In the genomic region with DNA sequence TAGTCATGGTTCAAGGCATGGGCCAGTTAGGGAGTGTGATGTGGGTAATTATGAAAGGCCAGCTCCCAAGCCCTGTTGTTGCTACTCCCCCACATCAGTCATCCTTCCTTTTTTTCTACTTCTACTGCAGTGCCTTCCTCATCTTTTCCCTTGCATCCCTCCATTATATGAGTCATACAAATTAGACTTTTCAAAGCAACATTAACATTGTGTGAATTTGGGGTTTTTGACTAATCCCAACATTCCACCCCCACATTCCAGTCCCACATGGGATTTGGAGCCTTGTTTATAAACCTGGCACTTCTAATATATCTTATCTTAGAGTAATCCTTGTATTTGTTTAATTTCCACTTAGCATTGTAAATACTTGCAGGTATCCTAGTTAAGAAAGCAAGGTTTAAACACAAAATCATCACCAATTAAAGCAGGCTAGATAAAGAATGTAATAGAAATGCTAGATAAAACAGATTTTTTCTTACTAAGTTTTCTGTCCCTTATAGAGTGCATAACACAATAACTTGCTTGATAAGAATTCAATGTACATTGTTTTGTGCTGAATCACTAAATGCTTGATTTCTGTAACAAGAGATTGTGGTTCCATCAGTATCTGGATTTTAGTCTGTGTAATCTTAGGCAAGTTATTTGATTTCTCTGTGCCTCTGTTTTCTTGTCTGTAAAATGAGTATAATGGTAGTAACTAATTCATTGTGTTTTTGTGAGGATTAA, we compare ENCODE assay signal across 18 cellular contexts.
DNase-seq lines count a peak whose midpoint lies in the region; ATAC-seq, FAIRE-seq and TF ChIP-seq lines count a peak whose summit lies in the region.
"Had no signal": no experiment of that assay in that cellular context is flagged by ENCODE, and none has a peak within 500 bp of the region (broad histone marks: within the 10 kb centered on the region; RNA-seq: fewer than 3 reads in every experiment).

No MANE protein-coding gene starts in this region.

- H3K9ac ChIP-seq in IMR-90 (ENCODE audit: low read depth, low read length) (no peak overlapping the region), astrocyte (ENCODE audit: low read length) (no peak overlapping the region), SK-N-SH (no peak overlapping the region)
- H3K9ac ChIP-seq: BLaER1 had no signal

- peak overlapping the region; percentile 79 for H2BK5ac ChIP-seq in IMR-90 (ENCODE audit: low read depth, low read length, poor library complexity, severe bottlenecking)

- no peaks in the 10 kb centered on the region for H3K36me3 Mint-ChIP-seq in astrocyte (ENCODE audit: low read depth, unreplicated experiment)
- H3K36me3 Mint-ChIP-seq: activated naive CD4-positive, alpha-beta T cell treated with anti-CD3 and anti-CD28 coated beads, Interleukin-2, amount 50 U/mL, for 24 hours had no signal

- 0 out of 3 replicates have a peak overlapping the region, but pooled peaks have one; percentile 5 for H2BK15ac ChIP-seq in IMR-90 (ENCODE audit: low read depth, low read length)

- H3K14ac ChIP-seq in IMR-90 (replicated peaks; ENCODE audit: low read depth, low read length), result no peak overlapping the region

- FAIRE-seq in astrocyte (lab: Jason Lieb, UNC), result no peak
- FAIRE-seq: G401.6 had no signal

- CTCF ChIA-PET in IMR-90 (lab: Yijun Ruan, JAX), result no interaction called here
- CTCF ChIA-PET in RWPE1 (lab: Yijun Ruan, JAX), result interaction anchor here (0.7 kb wide), 1 partner anchor 23 kb away, joined by 6 read pairs; no protein-coding TSS in a partner anchor
- CTCF ChIA-PET in SK-N-SH (lab: Yijun Ruan, JAX), result interaction anchor here (1.4 kb wide), 1 partner anchor 70 kb away, joined by 5 read pairs; no protein-coding TSS in a partner anchor

- H3K27ac Mint-ChIP-seq in astrocyte (ENCODE audit: unreplicated experiment), result no peak overlapping the region
- H3K27ac Mint-ChIP-seq: activated naive CD4-positive, alpha-beta T cell treated with anti-CD3 and anti-CD28 coated beads, Interleukin-2, amount 50 U/mL, for 24 hours had no signal

- 0 out of 2 replicates have a peak overlapping the region, but pooled peaks have one; percentile 3 for H2BK120ac ChIP-seq in IMR-90 (ENCODE audit: low read depth, low read length)

- peaks cover 6% of the 10 kb centered on the region for H3K4me1 Mint-ChIP-seq in astrocyte (ENCODE audit: low read depth, unreplicated experiment)
- H3K4me1 Mint-ChIP-seq: activated naive CD4-positive, alpha-beta T cell treated with anti-CD3 and anti-CD28 coated beads, Interleukin-2, amount 50 U/mL, for 24 hours had no signal

- H3K79me2 ChIP-seq in astrocyte (ENCODE audit: insufficient read depth, low read length) (no peaks in the 10 kb centered on the region), SK-N-SH (ENCODE audit: insufficient read depth) (no peaks in the 10 kb centered on the region)

- H3K9me3 ChIP-seq in IMR-90 (ENCODE audit: control insufficient read depth, insufficient read depth, low read length), result no peaks in the 10 kb centered on the region
- no peaks in the 10 kb centered on the region for H3K9me3 ChIP-seq in astrocyte (ENCODE audit: insufficient read depth, low read depth, low read length)
- H3K9me3 ChIP-seq in SK-N-SH, result no peaks in the 10 kb centered on the region
- H3K9me3 ChIP-seq: BLaER1, prostate gland had no signal

- in situ Hi-C loops in IMR-90 (cut with MboI; ENCODE audit: low sequenced_read_pairs), result no loop called here

- H2BK20ac ChIP-seq in IMR-90 (ENCODE audit: low read depth, low read length), result peak overlapping the region; percentile 6; the same call in 1 of the 2 replicates

- no peaks in the 10 kb centered on the region for H3K9me3 Mint-ChIP-seq in astrocyte (ENCODE audit: unreplicated experiment)
- H3K9me3 Mint-ChIP-seq: activated naive CD4-positive, alpha-beta T cell treated with anti-CD3 and anti-CD28 coated beads, Interleukin-2, amount 50 U/mL, for 24 hours had no signal

- DNase-seq in AG08396 (ENCODE audit: low spot score) (peak; percentile 12), IMR-90 (peak; percentile 91), astrocyte (ENCODE audit: low read depth) (peak; percentile 89), kidney tubule cell (ENCODE audit: low spot score) (peak; percentile 60), RWPE1 (ENCODE audit: low spot score) (no peak), SK-N-SH (no peak)
- DNase-seq in activated T-cell treated with anti-CD3 and anti-CD28 coated beads, Interleukin-2, amount 50 U/mL, for 1 hour, result no peak
- DNase-seq: H7; NCI-H1436 treated with DMSO at 0.1 percent for 48 hours; NCI-H524 treated with DMSO at 0.1 percent for 48 hours; stimulated activated CD4-positive, alpha-beta T cell treated with anti-CD3 and anti-CD28 coated beads, Interleukin-4, amount 100 ng/mL, for 24 hours; stimulated activated naive CD4-positive, alpha-beta T cell treated with Interleukin-2 at 50 U/mL for 16 hours had no signal

- dilution Hi-C loops in IMR-90 (cut with HindIII; ENCODE audit: low sequenced_read_pairs, unreplicated experiment), result no loop called here

- H3K18ac ChIP-seq in IMR-90 (ENCODE audit: low read depth, low read length), result peak overlapping the region; percentile 15; the same call in 1 of the 2 replicates

- H3K56ac ChIP-seq in IMR-90 (ENCODE audit: extremely low read depth, insufficient read depth, low read length), result no peak overlapping the region

- H2AFZ ChIP-seq in IMR-90 (replicated peaks; ENCODE audit: low read length, poor library complexity) (no peak overlapping the region), astrocyte (ENCODE audit: low read depth, low read length) (no peak overlapping the region), SK-N-SH (ENCODE audit: low read depth) (no peak overlapping the region)

- H4K8ac ChIP-seq in IMR-90 (ENCODE audit: low read depth in 2 of 2, low read length in 2 of 2), result peak overlapping the region in 1 of 2 experiments; percentile 41; a peak in 1 of 4 replicates

- BruUV-seq in IMR-90 (replicated peaks; lab: Mats Ljungman, UMichigan), result no TSS peak

- H3K4me2 ChIP-seq in IMR-90 (ENCODE audit: low read depth, low read length) (peak overlapping the region; percentile 21; the same call in 1 of the 2 replicates), astrocyte (ENCODE audit: low read length) (peak overlapping the region; percentile 38), SK-N-SH (no peak overlapping the region)
- H3K4me2 ChIP-seq: BLaER1 had no signal

- POLR2A ChIA-PET in IMR-90 (lab: Charles Lee; ENCODE audit: unreplicated experiment), result no interaction called here
- POLR2A ChIA-PET in RWPE1 (lab: Yijun Ruan, JAX; ENCODE audit: low non-redundant PET), result no interaction called here
- POLR2A ChIA-PET in SK-N-SH (lab: Yijun Ruan, JAX), result no interaction called here

- H3K9me2 ChIP-seq in SK-N-SH, result no peaks in the 10 kb centered on the region

- H4K5ac ChIP-seq in IMR-90 (ENCODE audit: low read depth, low read length), result no peak overlapping the region

- peak overlapping the region; percentile 27; the same call in 1 of the 2 replicates for H2AK5ac ChIP-seq in IMR-90 (ENCODE audit: low read depth, low read length)

- TF ChIP-seq RAD21 in IMR-90 (IDR thresholded peaks at IDR 0.05; ENCODE audit: low read length) (no peak), SK-N-SH (IDR thresholded peaks at IDR 0.05; ENCODE audit: low read length) (no peak)

- H3K4me1 ChIP-seq in IMR-90 (ENCODE audit: control insufficient read depth, insufficient read depth, low read length), result 0 out of 2 replicates have a peak, but pooled peaks cover 2% of the 10 kb centered on the region
- peaks cover 11% of the 10 kb centered on the region for H3K4me1 ChIP-seq in astrocyte (ENCODE audit: insufficient read depth, low read length)
- H3K4me1 ChIP-seq in SK-N-SH (ENCODE audit: control insufficient read depth in 1 of 2, insufficient read depth in 2 of 2, low read depth in 1 of 2, low read length in 1 of 2), result 0 out of 4 replicates have a peak, but pooled peaks cover 0 to 4% of the 10 kb centered on the region in 2 experiments
- H3K4me1 ChIP-seq: BLaER1, prostate gland had no signal

- H3K27me3 Mint-ChIP-seq in astrocyte (ENCODE audit: low read depth, unreplicated experiment), result no peaks in the 10 kb centered on the region
- H3K27me3 Mint-ChIP-seq: activated naive CD4-positive, alpha-beta T cell treated with anti-CD3 and anti-CD28 coated beads, Interleukin-2, amount 50 U/mL, for 24 hours had no signal

- H4K20me1 ChIP-seq in IMR-90 (ENCODE audit: insufficient read depth, low read length) (no peaks in the 10 kb centered on the region), astrocyte (ENCODE audit: insufficient read depth, low read length) (no peaks in the 10 kb centered on the region), SK-N-SH (ENCODE audit: insufficient read depth) (no peaks in the 10 kb centered on the region)
- H4K20me1 ChIP-seq: BLaER1 had no signal

- H2AK9ac ChIP-seq in IMR-90 (replicated peaks; ENCODE audit: low read depth, low read length, poor library complexity), result no peak overlapping the region

- H3K36me3 ChIP-seq in IMR-90 (ENCODE audit: control insufficient read depth, insufficient read depth, low read length) (no peaks in the 10 kb centered on the region), astrocyte (ENCODE audit: insufficient read depth, low read length) (no peaks in the 10 kb centered on the region), SK-N-SH (replicated peaks in 1 of 2; ENCODE audit: control insufficient read depth in 1 of 2, insufficient read depth in 2 of 2, low read length in 1 of 2) (no peaks in the 10 kb centered on the region)
- H3K36me3 ChIP-seq: BLaER1, prostate gland had no signal

- H3K27ac ChIP-seq in IMR-90 (ENCODE audit: insufficient read depth, low read length) (peak overlapping the region; percentile 53; the same call in 1 of the 2 replicates), astrocyte (ENCODE audit: low read depth, low read length) (peak overlapping the region; percentile 47), RWPE1 (no peak overlapping the region), SK-N-SH (ENCODE audit: low read depth in 2 of 2, low read length in 1 of 2) (no peak overlapping the region)
- H3K27ac ChIP-seq: BLaER1, prostate gland had no signal

- TF ChIP-seq CTCF in IMR-90 (conservative IDR thresholded peaks at IDR 0.05; ENCODE audit: low read depth, low read length) (no peak), astrocyte (IDR thresholded peaks at IDR 0.05; ENCODE audit: insufficient read depth, low read depth, low read length) (no peak), RWPE1 (conservative IDR thresholded peaks at IDR 0.05; ENCODE audit: low read depth) (no peak), SK-N-SH (IDR thresholded peaks at IDR 0.05) (no peak)

- no peak for TF ChIP-seq EP300 in SK-N-SH (IDR thresholded peaks at IDR 0.05; ENCODE audit: borderline replicate concordance in 1 of 2, low read depth in 1 of 2, low read length in 1 of 2)

- H3F3A ChIP-seq in SK-N-SH (replicated peaks; ENCODE audit: insufficient read depth), result peaks cover 9% of the 10 kb centered on the region

- ATAC-seq in IMR-90 (ENCODE audit: low read depth), result peak; percentile 90
- no peak for ATAC-seq in HG03280 (IDR thresholded peaks at IDR 0.05; ENCODE audit: unreplicated experiment)
- ATAC-seq: Right ventricle myocardium inferior had no signal

- H3K4me3 Mint-ChIP-seq in astrocyte (ENCODE audit: unreplicated experiment), result no peak overlapping the region
- H3K4me3 Mint-ChIP-seq: activated naive CD4-positive, alpha-beta T cell treated with anti-CD3 and anti-CD28 coated beads, Interleukin-2, amount 50 U/mL, for 24 hours had no signal

- intact Hi-C loops in IMR-90 (cut with micrococcal nuclease), result loop anchor here (5.0 kb wide), 1 partner anchor 63 kb away; no protein-coding TSS in a partner anchor

- no peak overlapping the region; the same call in 1 of the 2 replicates for H4K91ac ChIP-seq in IMR-90 (ENCODE audit: insufficient read depth, low read depth, low read length)

- no peaks in the 10 kb centered on the region for H3K27me3 ChIP-seq in IMR-90 (ENCODE audit: control insufficient read depth, insufficient read depth, low read length)
- H3K27me3 ChIP-seq in astrocyte (ENCODE audit: insufficient read depth, low read length), result no peaks in the 10 kb centered on the region
- H3K27me3 ChIP-seq in SK-N-SH (ENCODE audit: insufficient read depth), result no peaks in the 10 kb centered on the region
- H3K27me3 ChIP-seq: BLaER1 had no signal

- 0 out of 2 replicates have a peak, but pooled peaks cover 3% of the 10 kb centered on the region for H3K9me1 ChIP-seq in IMR-90 (ENCODE audit: insufficient read depth, low read length)

- H3K23ac ChIP-seq in IMR-90 (ENCODE audit: low read depth, low read length), result no peak overlapping the region; the same call in 1 of the 2 replicates

- no peak for TF ChIP-seq POLR2A in IMR-90 (IDR thresholded peaks at IDR 0.05; ENCODE audit: low read depth, low read length)

- no peaks in the 10 kb centered on the region for H3K79me1 ChIP-seq in IMR-90 (ENCODE audit: low read depth in 1 of 2, low read length in 2 of 2)

- H3K4me3 ChIP-seq in IMR-90 (ENCODE audit: insufficient read depth, low read depth, low read length) (no peak overlapping the region), astrocyte (ENCODE audit: insufficient read depth, low read depth, low read length) (no peak overlapping the region), SK-N-SH (ENCODE audit: low read depth in 2 of 2, low read length in 1 of 2) (no peak overlapping the region)
- H3K4me3 ChIP-seq: BLaER1, prostate gland had no signal

- H3K4ac ChIP-seq in IMR-90 (ENCODE audit: low read depth, low read length), result 0 out of 2 replicates have a peak overlapping the region, but pooled peaks have one; percentile 7

Comparison
In these comparisons a context has a peak if more than half of its experiments do, and no peak if none do; other contexts are left out.
1. DNase-seq: peak in AG08396 (single experiment), IMR-90 (single experiment), astrocyte (single experiment) and kidney tubule cell (single experiment); none in activated T-cell treated with anti-CD3 and anti-CD28 coated beads, Interleukin-2, amount 50 U/mL, for 1 hour (single experiment), RWPE1 (single experiment) and SK-N-SH (single experiment).
2. H3K27ac ChIP-seq: peak in IMR-90 (single experiment) and astrocyte (single experiment); none in RWPE1 (single experiment) and SK-N-SH (0 of 2).